ENCODE assay signal across 15 cellular contexts in the genomic region with DNA sequence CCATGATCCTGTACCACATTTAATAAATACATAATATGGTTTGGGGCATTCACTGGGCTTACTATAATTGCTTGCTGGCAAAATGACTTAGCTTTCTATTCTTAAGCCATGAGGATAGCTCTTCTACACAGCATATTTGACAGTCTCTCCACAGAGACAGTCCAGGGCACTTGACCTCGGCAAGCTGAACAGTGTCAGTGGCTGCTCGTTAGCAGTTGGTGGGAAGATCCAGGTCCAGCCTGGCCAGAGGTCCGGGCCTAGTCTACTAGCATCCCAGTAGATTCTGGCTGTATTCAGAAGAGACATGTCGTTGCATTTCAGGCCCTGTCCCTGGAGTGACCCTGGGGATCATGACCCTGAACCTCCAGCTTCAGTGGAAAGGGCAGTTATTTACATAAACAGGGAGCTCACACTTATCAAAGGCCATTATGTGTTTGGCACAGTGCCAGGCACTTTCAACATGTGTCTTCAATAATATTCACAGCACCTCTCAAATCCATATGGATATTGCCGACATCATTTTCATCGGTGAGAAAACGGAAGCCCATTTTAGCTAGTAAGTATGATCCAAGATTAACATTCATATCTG.
"Had no signal": no experiment of that assay in that cellular context is flagged by ENCODE, and none has a peak within 500 bp of the region (broad histone marks: within the 10 kb centered on the region; RNA-seq: fewer than 3 reads in every experiment).

No MANE protein-coding gene starts in this region.

- H3K9me3 ChIP-seq: colonic mucosa, gastrocnemius medialis, prostate gland had no signal

- H3K27me3 ChIP-seq: colonic mucosa, gastrocnemius medialis had no signal

- H3K27ac Mint-ChIP-seq: activated naive CD4-positive, alpha-beta T cell treated with anti-CD3 and anti-CD28 coated beads, Interleukin-2, amount 10 ng/mL, durations not matched to agents 7 days and 5 days; activated T-helper 2 cell treated with anti-CD3 and anti-CD28 coated beads, Interferon-gamma antibody, Interleukin-2, Interleukin-4, amounts not matched to agents 10 μg/mL and 5 μg/mL and 100 μg/mL, durations not matched to agents 14 hours and 24 hours and 36 hours; natural killer cell treated with Interleukin-12 subunit alpha and Interleukin-12 subunit beta and Interleukin-15 and Interleukin-18, amount 100 ng/mL, for 72 hours had no signal

- H3K36me3 ChIP-seq: colonic mucosa, gastrocnemius medialis, prostate gland had no signal

- H3K9me3 Mint-ChIP-seq: activated naive CD4-positive, alpha-beta T cell treated with anti-CD3 and anti-CD28 coated beads, Interleukin-2, amount 10 ng/mL, durations not matched to agents 7 days and 5 days; activated T-helper 2 cell treated with anti-CD3 and anti-CD28 coated beads, Interferon-gamma antibody, Interleukin-2, Interleukin-4, amounts not matched to agents 10 μg/mL and 5 μg/mL and 100 μg/mL, durations not matched to agents 14 hours and 24 hours and 36 hours; natural killer cell treated with Interleukin-12 subunit alpha and Interleukin-12 subunit beta and Interleukin-15 and Interleukin-18, amount 100 ng/mL, for 72 hours had no signal

- H3K4me1 ChIP-seq: colonic mucosa, prostate gland had no signal

- H3K36me3 Mint-ChIP-seq: activated naive CD4-positive, alpha-beta T cell treated with anti-CD3 and anti-CD28 coated beads, Interleukin-2, amount 10 ng/mL, durations not matched to agents 7 days and 5 days; natural killer cell treated with Interleukin-12 subunit alpha and Interleukin-12 subunit beta and Interleukin-15 and Interleukin-18, amount 100 ng/mL, for 72 hours had no signal

- H3K4me3 ChIP-seq: colonic mucosa, gastrocnemius medialis, prostate gland had no signal

- DNase-seq: activated CD4-positive, alpha-beta T cell treated with anti-CD3 and anti-CD28 coated beads, Interleukin-2, amount 50 U/mL, for 1 hour; activated CD4-positive, CD25-positive, alpha-beta regulatory T cell; activated naive CD4-positive, alpha-beta T cell treated with anti-CD3 and anti-CD28 coated beads, Interleukin-2, amount 10 ng/mL, durations not matched to agents 7 days and 5 days; activated T-cell treated with anti-CD3 and anti-CD28 coated beads for 4 hours; colonic mucosa; effector memory CD4-positive, alpha-beta T cell; gastrocnemius medialis; kidney; stimulated activated CD4-positive, alpha-beta T cell treated with anti-CD3 and anti-CD28 coated beads, Interleukin-12 subunit alpha, Interleukin-12 subunit beta, amount 100 ng/mL, for 4 hours; stimulated activated naive CD4-positive, alpha-beta T cell; T-helper 2 cell had no signal

- H3K27ac ChIP-seq: colonic mucosa, epithelial cell of prostate, gastrocnemius medialis, prostate gland had no signal

- H3K4me3 Mint-ChIP-seq: activated naive CD4-positive, alpha-beta T cell treated with anti-CD3 and anti-CD28 coated beads, Interleukin-2, amount 10 ng/mL, durations not matched to agents 7 days and 5 days; natural killer cell treated with Interleukin-12 subunit alpha and Interleukin-12 subunit beta and Interleukin-15 and Interleukin-18, amount 100 ng/mL, for 72 hours had no signal
